1 cellular context compared by ENCODE assay signal in the genomic region with DNA sequence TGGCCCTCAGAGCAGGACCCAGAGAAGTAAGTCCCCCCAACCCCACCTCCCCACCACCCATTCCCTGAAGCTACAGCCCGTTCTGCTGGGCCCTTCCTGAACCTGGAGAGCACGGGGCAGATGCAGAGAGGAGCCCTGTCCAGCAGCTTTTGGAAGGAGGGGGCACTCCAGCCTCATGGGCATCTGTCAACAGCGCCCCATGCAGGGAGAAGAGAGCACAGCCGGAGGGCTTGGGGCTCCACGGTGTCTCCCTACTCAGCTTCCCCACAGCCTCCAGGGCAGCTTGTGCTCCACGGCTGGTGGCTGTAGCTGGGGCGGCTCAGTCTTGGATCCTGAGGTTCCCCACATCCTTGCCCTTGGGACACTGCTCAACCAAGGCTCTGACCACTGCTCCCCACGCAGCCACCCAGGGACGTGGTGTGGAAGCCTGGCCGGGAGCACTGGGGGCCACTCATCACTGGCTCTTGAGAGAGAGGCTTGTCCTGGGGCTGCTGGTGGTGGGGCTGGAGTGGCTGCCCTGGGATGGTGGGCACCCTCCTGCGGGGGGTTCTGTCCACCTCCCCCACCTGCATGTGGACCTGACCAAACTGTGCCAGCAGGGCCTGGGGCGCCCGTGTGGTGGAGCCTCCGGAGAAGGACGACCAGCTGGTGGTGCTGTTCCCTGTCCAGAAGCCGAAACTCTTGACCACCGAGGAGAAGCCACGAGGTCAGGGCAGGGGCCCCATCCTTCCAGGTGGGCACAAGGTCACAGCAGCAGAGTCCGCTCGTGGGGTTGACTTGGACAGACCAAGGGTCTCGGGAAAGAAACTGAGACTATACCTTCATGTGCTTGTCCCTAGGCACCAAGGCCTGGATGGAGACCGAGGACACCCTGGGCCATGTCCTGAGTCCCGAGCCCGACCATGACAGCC.
TF ChIP-seq lines count a peak whose summit lies in the region.

No MANE protein-coding gene starts in this region.

TF ChIP-seq in WTC11, 78 proteins besides CTCF, POLR2A, EP300 and RAD21 (continued from another document):
- TF ChIP-seq, protein P1, sequence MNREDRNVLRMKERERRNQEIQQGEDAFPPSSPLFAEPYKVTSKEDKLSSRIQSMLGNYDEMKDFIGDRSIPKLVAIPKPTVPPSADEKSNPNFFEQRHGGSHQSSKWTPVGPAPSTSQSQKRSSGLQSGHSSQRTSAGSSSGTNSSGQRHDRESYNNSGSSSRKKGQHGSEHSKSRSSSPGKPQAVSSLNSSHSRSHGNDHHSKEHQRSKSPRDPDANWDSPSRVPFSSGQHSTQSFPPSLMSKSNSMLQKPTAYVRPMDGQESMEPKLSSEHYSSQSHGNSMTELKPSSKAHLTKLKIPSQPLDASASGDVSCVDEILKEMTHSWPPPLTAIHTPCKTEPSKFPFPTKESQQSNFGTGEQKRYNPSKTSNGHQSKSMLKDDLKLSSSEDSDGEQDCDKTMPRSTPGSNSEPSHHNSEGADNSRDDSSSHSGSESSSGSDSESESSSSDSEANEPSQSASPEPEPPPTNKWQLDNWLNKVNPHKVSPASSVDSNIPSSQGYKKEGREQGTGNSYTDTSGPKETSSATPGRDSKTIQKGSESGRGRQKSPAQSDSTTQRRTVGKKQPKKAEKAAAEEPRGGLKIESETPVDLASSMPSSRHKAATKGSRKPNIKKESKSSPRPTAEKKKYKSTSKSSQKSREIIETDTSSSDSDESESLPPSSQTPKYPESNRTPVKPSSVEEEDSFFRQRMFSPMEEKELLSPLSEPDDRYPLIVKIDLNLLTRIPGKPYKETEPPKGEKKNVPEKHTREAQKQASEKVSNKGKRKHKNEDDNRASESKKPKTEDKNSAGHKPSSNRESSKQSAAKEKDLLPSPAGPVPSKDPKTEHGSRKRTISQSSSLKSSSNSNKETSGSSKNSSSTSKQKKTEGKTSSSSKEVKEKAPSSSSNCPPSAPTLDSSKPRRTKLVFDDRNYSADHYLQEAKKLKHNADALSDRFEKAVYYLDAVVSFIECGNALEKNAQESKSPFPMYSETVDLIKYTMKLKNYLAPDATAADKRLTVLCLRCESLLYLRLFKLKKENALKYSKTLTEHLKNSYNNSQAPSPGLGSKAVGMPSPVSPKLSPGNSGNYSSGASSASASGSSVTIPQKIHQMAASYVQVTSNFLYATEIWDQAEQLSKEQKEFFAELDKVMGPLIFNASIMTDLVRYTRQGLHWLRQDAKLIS (CRISPR knock-in tag; IDR thresholded peaks at IDR 0.05; ENCODE audit: borderline replicate concordance) = 0 out of 2 replicates have a peak, but pooled peaks have one; percentile 49
- TF ChIP-seq NR3C1 (CRISPR knock-in tag; conservative IDR thresholded peaks at IDR 0.05; ENCODE audit: low read depth) = 0 out of 2 replicates have a peak, but pooled peaks have one; percentile 36
- TF ChIP-seq STAT6 (CRISPR knock-in tag; conservative IDR thresholded peaks at IDR 0.05; ENCODE audit: low read depth) = 0 out of 2 replicates have a peak, but pooled peaks have one; percentile 24
